9 cellular contexts compared by ENCODE assay signal in genomic region chr5:82100303-82101077, GRCh38.
DNase-seq lines count a peak whose midpoint lies in the region; ATAC-seq and TF ChIP-seq lines count a peak whose summit lies in the region.
"Had no signal": no experiment of that assay in that cellular context is flagged by ENCODE, and none has a peak within 500 bp of the region (broad histone marks: within the 10 kb centered on the region; RNA-seq: fewer than 3 reads in every experiment).

No MANE protein-coding gene starts in this region.

- H3K4me3 Mint-ChIP-seq in T-helper 2 cell treated with Interferon-gamma antibody and Interleukin-4, amounts not matched to agents 5 μg/mL and 100 μg/mL, for 36 hours: no peak overlapping the region
- H3K4me3 Mint-ChIP-seq: natural killer cell treated with Interleukin-12 subunit alpha and Interleukin-12 subunit beta and Interleukin-15 and Interleukin-18, amount 100 ng/mL, for 72 hours had no signal

- H3K4me1 Mint-ChIP-seq in T-helper 2 cell treated with Interferon-gamma antibody and Interleukin-4, amounts not matched to agents 5 μg/mL and 100 μg/mL, for 36 hours (ENCODE audit: low read depth): peaks cover 16% of the 10 kb centered on the region

- no peaks in the 10 kb centered on the region for H3K36me3 ChIP-seq in HCT116 (ENCODE audit: control insufficient read depth in 1 of 2, insufficient read depth in 2 of 2, low read length in 2 of 2)
- H3K36me3 ChIP-seq in Loucy (ENCODE audit: insufficient read depth, low read length): no peaks in the 10 kb centered on the region
- no peaks in the 10 kb centered on the region for H3K36me3 ChIP-seq in lung (ENCODE audit: control insufficient read depth in 2 of 2, insufficient read depth in 2 of 2, low read length in 2 of 2)
- no peaks in the 10 kb centered on the region for H3K36me3 ChIP-seq in neuronal stem cell (replicated peaks in 1 of 2; ENCODE audit: control insufficient read depth in 2 of 2, insufficient read depth in 2 of 2, low read length in 2 of 2)

- H2BK12ac ChIP-seq in neuronal stem cell (ENCODE audit: low read length): no peak overlapping the region

- no peak overlapping the region for H2AK5ac ChIP-seq in neuronal stem cell (ENCODE audit: low read depth, low read length)

- no peak overlapping the region for H3K27ac ChIP-seq in HCT116 (ENCODE audit: low read depth, low read length)
- no peak overlapping the region for H3K27ac ChIP-seq in lung (ENCODE audit: low read depth in 1 of 2, low read length in 1 of 2)
- H3K27ac ChIP-seq in neuronal stem cell (replicated peaks; ENCODE audit: low read length): no peak overlapping the region

- intact Hi-C loops in HCT116 (cut with micrococcal nuclease): no loop called here

- ATAC-seq in GM18520 (IDR thresholded peaks at IDR 0.05; ENCODE audit: unreplicated experiment) (peak; percentile 89), HCT116 (no peak), lung (ENCODE audit: insufficient read depth, low FRiP score) (peak; percentile 69)

- H3K23ac ChIP-seq in neuronal stem cell (ENCODE audit: low read depth, low read length, poor library complexity): no peak overlapping the region

- 0 out of 6 replicates have a peak, but pooled peaks of 1 of the 3 experiments have one; percentile 8 for TF ChIP-seq CTCF in HCT116 (IDR thresholded peaks at IDR 0.05 in 2 of 3, conservative IDR thresholded peaks at IDR 0.05 in 1 of 3; ENCODE audit: borderline replicate concordance in 1 of 3, insufficient read depth in 1 of 3, low read depth in 2 of 3, low read length in 2 of 3)
- TF ChIP-seq CTCF in Loucy (conservative IDR thresholded peaks at IDR 0.05; ENCODE audit: low read length): no peak
- TF ChIP-seq CTCF in lung (IDR thresholded peaks at IDR 0.05; ENCODE audit: control extremely low read depth, extremely low read depth): no peak

- no peak overlapping the region for H2BK5ac ChIP-seq in neuronal stem cell (ENCODE audit: low read length)

- DNase-seq in HCT116 (ENCODE audit: low read depth, low spot score) (no peak), lung (ENCODE audit: low spot score) (no peak), neuronal stem cell (ENCODE audit: low spot score) (no peak), NCI-H2227 (lab: John Stamatoyannopoulos, UW; ENCODE audit: unreplicated experiment) (no peak), midbrain (lab: John Stamatoyannopoulos, UW) (no peak)
- DNase-seq in T-helper 2 cell treated with Interferon-gamma antibody and Interleukin-4, amounts not matched to agents 5 μg/mL and 100 μg/mL, for 36 hours (ENCODE audit: low spot score): no peak

- RAD21 ChIA-PET in HCT116 (lab: Charles Lee; ENCODE audit: low non-redundant PET in 1 of 2, low total read pairs in 2 of 2, uncharacterized antibody in 2 of 2, unreplicated experiment in 2 of 2): no interaction called here

- no peak overlapping the region for H2BK120ac ChIP-seq in neuronal stem cell (ENCODE audit: low read depth, low read length)

- H2BK15ac ChIP-seq in neuronal stem cell (ENCODE audit: low read length): no peak overlapping the region

- H3K4ac ChIP-seq in neuronal stem cell (ENCODE audit: low read length): no peak overlapping the region

- H3K36me3 Mint-ChIP-seq in T-helper 2 cell treated with Interferon-gamma antibody and Interleukin-4, amounts not matched to agents 5 μg/mL and 100 μg/mL, for 36 hours (ENCODE audit: low read depth): no peaks in the 10 kb centered on the region
- H3K36me3 Mint-ChIP-seq: natural killer cell treated with Interleukin-12 subunit alpha and Interleukin-12 subunit beta and Interleukin-15 and Interleukin-18, amount 100 ng/mL, for 72 hours had no signal

- H3K9me3 Mint-ChIP-seq in T-helper 2 cell treated with Interferon-gamma antibody and Interleukin-4, amounts not matched to agents 5 μg/mL and 100 μg/mL, for 36 hours: no peaks in the 10 kb centered on the region
- H3K9me3 Mint-ChIP-seq: natural killer cell treated with Interleukin-12 subunit alpha and Interleukin-12 subunit beta and Interleukin-15 and Interleukin-18, amount 100 ng/mL, for 72 hours had no signal

- H3K9me2 ChIP-seq in HCT116 (ENCODE audit: insufficient read depth): no peaks in the 10 kb centered on the region
- no peaks in the 10 kb centered on the region for H3K9me2 ChIP-seq in Loucy (replicated peaks; ENCODE audit: low read depth, low read length)

- H3F3A ChIP-seq in Loucy (ENCODE audit: low read depth): peaks cover 4% of the 10 kb centered on the region

- TF ChIP-seq RAD21 in HCT116 (IDR thresholded peaks at IDR 0.05; ENCODE audit: low read depth): peak; percentile 14; the same call in 1 of the 2 replicates

- no peak overlapping the region for H3K4me3 ChIP-seq in HCT116 (replicated peaks in 1 of 2; ENCODE audit: low read depth in 1 of 2, low read length in 2 of 2)
- H3K4me3 ChIP-seq in Loucy (ENCODE audit: low read length, poor library complexity, severe bottlenecking): peak overlapping the region; percentile 31
- H3K4me3 ChIP-seq in lung: no peak overlapping the region
- H3K4me3 ChIP-seq in neuronal stem cell (ENCODE audit: low read length in 2 of 2): no peak overlapping the region

- no peak overlapping the region for H3K18ac ChIP-seq in neuronal stem cell (ENCODE audit: low read length)

- H3K27ac Mint-ChIP-seq in T-helper 2 cell treated with Interferon-gamma antibody and Interleukin-4, amounts not matched to agents 5 μg/mL and 100 μg/mL, for 36 hours: no peak overlapping the region
- H3K27ac Mint-ChIP-seq: natural killer cell treated with Interleukin-12 subunit alpha and Interleukin-12 subunit beta and Interleukin-15 and Interleukin-18, amount 100 ng/mL, for 72 hours had no signal

- H3K79me1 ChIP-seq in neuronal stem cell (ENCODE audit: low read depth, low read length): no peaks in the 10 kb centered on the region

- CTCF ChIA-PET in HCT116 (lab: Charles Lee): interaction anchor here (1.4 kb wide), 1 partner anchor 65 kb away, joined by 4 read pairs; no protein-coding TSS in a partner anchor

- H2AFZ ChIP-seq in HCT116 (ENCODE audit: low read depth, low read length, poor library complexity, severe bottlenecking): no peak overlapping the region
- peak overlapping the region; percentile 61; the same call in 1 of the 2 replicates for H2AFZ ChIP-seq in Loucy (ENCODE audit: low read length)
- no peak overlapping the region for H2AFZ ChIP-seq in neuronal stem cell (ENCODE audit: low read length)

- no peaks in the 10 kb centered on the region for H3K4me1 ChIP-seq in HCT116 (ENCODE audit: control insufficient read depth in 1 of 2, insufficient read depth in 2 of 2, low read length in 2 of 2)
- peaks cover 38% of the 10 kb centered on the region for H3K4me1 ChIP-seq in Loucy (ENCODE audit: insufficient read depth, low read length, poor library complexity, severe bottlenecking)
- no peaks in the 10 kb centered on the region for H3K4me1 ChIP-seq in lung (ENCODE audit: control insufficient read depth in 2 of 2, insufficient read depth in 2 of 2, low read length in 2 of 2)
- peaks cover under 1 to 4% of the 10 kb centered on the region in 2 donors for H3K4me1 ChIP-seq in neuronal stem cell (ENCODE audit: control insufficient read depth in 2 of 2, insufficient read depth in 1 of 2, low read depth in 1 of 2, low read length in 2 of 2)

- no peaks in the 10 kb centered on the region for H3K79me2 ChIP-seq in HCT116 (ENCODE audit: insufficient read depth, low read length)
- no peaks in the 10 kb centered on the region for H3K79me2 ChIP-seq in Loucy (ENCODE audit: insufficient read depth, low read length)

- H4K91ac ChIP-seq in neuronal stem cell (ENCODE audit: low read depth, low read length, poor library complexity): no peak overlapping the region

- POLR2A ChIA-PET in HCT116 (lab: Charles Lee): interaction anchor here (0.6 kb wide), 1 partner anchor 41 kb away, joined by 3 read pairs; no protein-coding TSS in a partner anchor

- H3K9ac ChIP-seq in HCT116 (ENCODE audit: low read length) (no peak overlapping the region), Loucy (ENCODE audit: low read depth, low read length, poor library complexity, severe bottlenecking) (peak overlapping the region; percentile 47), neuronal stem cell (ENCODE audit: low read depth, low read length, poor library complexity) (no peak overlapping the region)

- no peak overlapping the region for H3K14ac ChIP-seq in neuronal stem cell (ENCODE audit: low read length)

- BruUV-seq in HCT116 (replicated peaks; lab: Mats Ljungman, UMichigan): no TSS peak

- H3K4me2 ChIP-seq in HCT116 (ENCODE audit: low read length) (no peak overlapping the region), Loucy (ENCODE audit: low read depth, low read length, poor library complexity, severe bottlenecking) (peak overlapping the region; percentile 61), neuronal stem cell (ENCODE audit: insufficient read depth, low read length, poor library complexity, severe bottlenecking) (no peak overlapping the region)

- WGBS in lung, 2 donors: 94 to 100% methylated on average over 2 of the region's 2 CpGs
- WGBS in neuronal stem cell (ENCODE audit: extremely low coverage in 2 of 2, insufficient read length in 2 of 2, insufficient replicate concordance in 1 of 2), 2 donors: no CpG with 5 or more reads among the region's 2 CpGs

- no peaks in the 10 kb centered on the region for H3K27me3 Mint-ChIP-seq in T-helper 2 cell treated with Interferon-gamma antibody and Interleukin-4, amounts not matched to agents 5 μg/mL and 100 μg/mL, for 36 hours (ENCODE audit: low read depth)
- H3K27me3 Mint-ChIP-seq: natural killer cell treated with Interleukin-12 subunit alpha and Interleukin-12 subunit beta and Interleukin-15 and Interleukin-18, amount 100 ng/mL, for 72 hours had no signal

- H3K27me3 ChIP-seq in HCT116 (ENCODE audit: insufficient read depth, low read length): no peaks in the 10 kb centered on the region
- H3K27me3 ChIP-seq in Loucy (ENCODE audit: insufficient read depth, low read length, poor library complexity, severe bottlenecking): no peaks in the 10 kb centered on the region
- no peaks in the 10 kb centered on the region for H3K27me3 ChIP-seq in lung (ENCODE audit: control insufficient read depth, insufficient read depth)
- H3K27me3 ChIP-seq in neuronal stem cell (ENCODE audit: control insufficient read depth in 3 of 3, insufficient read depth in 3 of 3, low read depth in 1 of 3, low read length in 3 of 3): no peaks in the 10 kb centered on the region

- H4K8ac ChIP-seq in neuronal stem cell (ENCODE audit: low read depth, low read length): no peak overlapping the region

- no peak for TF ChIP-seq POLR2A in HCT116 (IDR thresholded peaks at IDR 0.05; ENCODE audit: borderline replicate concordance, extremely low read depth, insufficient read depth, insufficient read length)

- H4K20me1 ChIP-seq in HCT116 (ENCODE audit: insufficient read depth) (no peaks in the 10 kb centered on the region; the same call in 1 of the 2 replicates), Loucy (ENCODE audit: insufficient read depth, low read length, poor library complexity, severe bottlenecking) (no peaks in the 10 kb centered on the region)

- H3K9me3 ChIP-seq in HCT116 (ENCODE audit: control insufficient read depth in 1 of 2, insufficient read depth in 1 of 2, low read depth in 1 of 2, low read length in 2 of 2) (no peaks in the 10 kb centered on the region), Loucy (ENCODE audit: insufficient read depth, low read depth, low read length) (no peaks in the 10 kb centered on the region), lung (ENCODE audit: control insufficient read depth in 2 of 2, insufficient read depth in 1 of 2, low read length in 1 of 2) (no peaks in the 10 kb centered on the region), neuronal stem cell (replicated peaks in 1 of 2; ENCODE audit: control insufficient read depth in 2 of 2, insufficient read depth in 1 of 2, low read depth in 1 of 2, low read length in 2 of 2) (no peaks in the 10 kb centered on the region)
